In the genomic region with DNA sequence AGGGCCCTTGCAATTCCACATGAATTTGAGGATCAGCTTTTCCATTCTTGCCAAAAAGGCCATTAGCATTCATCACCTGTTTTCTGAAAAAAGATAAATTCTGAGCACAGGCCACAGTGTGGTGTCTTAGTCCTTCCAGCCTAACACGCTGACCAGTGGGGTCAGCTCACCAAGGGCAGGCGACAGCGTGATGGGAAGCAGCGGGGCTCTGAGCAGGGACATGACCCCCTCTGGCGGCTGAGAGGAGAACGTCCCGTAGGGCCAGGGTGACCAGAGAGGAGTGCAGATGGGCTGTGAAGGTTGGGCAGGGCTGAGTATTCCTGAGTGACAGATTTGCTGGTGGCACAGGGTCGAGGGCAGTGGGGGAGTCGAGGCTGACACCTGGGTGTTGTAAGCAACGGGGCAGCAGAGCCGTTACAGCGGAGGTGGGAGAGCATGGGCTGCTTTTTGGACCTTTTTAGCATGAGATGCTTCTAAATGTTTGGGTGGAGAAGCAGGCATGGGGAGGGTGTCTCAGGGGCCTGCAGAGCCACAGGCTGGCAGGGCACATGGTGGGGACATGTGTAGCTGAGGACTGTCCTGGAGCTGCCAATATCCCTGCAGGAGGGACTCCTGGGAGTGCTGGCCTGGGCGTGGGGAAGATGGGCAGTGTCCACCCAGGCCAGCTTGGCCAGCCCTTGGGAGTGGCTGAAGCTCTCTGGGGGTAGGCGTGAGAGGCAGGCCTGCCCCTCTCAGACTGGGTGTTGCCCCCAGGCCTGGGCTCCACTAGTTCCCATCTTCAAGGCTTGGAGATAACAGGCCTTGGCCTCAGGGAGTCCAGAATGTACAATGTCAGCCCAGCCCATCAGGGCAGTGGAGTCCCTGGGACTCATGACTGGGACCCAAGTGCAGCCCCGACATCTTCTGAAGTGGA, we compare ENCODE assay signal across 8 cellular contexts. TPM values are rescaled to one million over a fixed set of nuclear protein-coding genes. Genes with fewer than 3 reads are reported as not detected.
DNase-seq lines count a peak whose midpoint lies in the region; ATAC-seq and TF ChIP-seq lines count a peak whose summit lies in the region.

No MANE protein-coding gene starts in this region.

- CTCF ChIA-PET in SK-N-SH (lab: Yijun Ruan, JAX) = interaction anchor here (0.6 to 6.2 kb wide), 46 partner anchors 8 to 202 kb away, joined by 3 to 54 read pairs (median 4); partner anchors contain the start of genes CALML6, GABRD and NADK

- no peaks in the 10 kb centered on the region for H3K9me2 ChIP-seq in SK-N-SH

- H3K9ac ChIP-seq in SK-N-SH (no peak overlapping the region), parathyroid adenoma (no peak overlapping the region)

- TF ChIP-seq POLR2A in upper lobe of left lung (IDR thresholded peaks at IDR 0.05) = no peak

- H3K4me1 ChIP-seq in SK-N-SH (ENCODE audit: control insufficient read depth in 1 of 2, insufficient read depth in 2 of 2, low read depth in 1 of 2, low read length in 1 of 2) (peaks cover 0 to 20% of the 10 kb centered on the region in 2 experiments; a peak in 2 of 4 replicates), parathyroid adenoma (no peaks in the 10 kb centered on the region), upper lobe of left lung (peaks cover 10 to 26% (median 15%) of the 10 kb centered on the region in 4 donors)

- no peaks in the 10 kb centered on the region for H3K36me3 ChIP-seq in SK-N-SH (replicated peaks in 1 of 2; ENCODE audit: control insufficient read depth in 1 of 2, insufficient read depth in 2 of 2, low read length in 1 of 2)
- no peaks in the 10 kb centered on the region for H3K36me3 ChIP-seq in parathyroid adenoma (ENCODE audit: control insufficient read depth, insufficient read depth, low read length)
- no peaks in the 10 kb centered on the region for H3K36me3 ChIP-seq in upper lobe of left lung

- peak overlapping the region; percentile 27 to 36; a peak in 2 of 4 replicates for H3K27ac ChIP-seq in SK-N-SH (ENCODE audit: low read depth in 2 of 2, low read length in 1 of 2)
- peak overlapping the region; percentile 32 for H3K27ac ChIP-seq in parathyroid adenoma
- no peak overlapping the region for H3K27ac ChIP-seq in upper lobe of left lung

- ATAC-seq in upper lobe of left lung (ENCODE audit: low FRiP score in 2 of 2) (peak; percentile 82 to 88), GM18909 (IDR thresholded peaks at IDR 0.05; ENCODE audit: poor library complexity, unreplicated experiment) (no peak)

- TF ChIP-seq EP300 in SK-N-SH (IDR thresholded peaks at IDR 0.05; ENCODE audit: borderline replicate concordance in 1 of 2, low read depth in 1 of 2, low read length in 1 of 2) = no peak
- TF ChIP-seq EP300 in upper lobe of left lung (IDR thresholded peaks at IDR 0.05) = no peak

- H3K9me3 ChIP-seq in SK-N-SH = no peaks in the 10 kb centered on the region
- H3K9me3 ChIP-seq in parathyroid adenoma (ENCODE audit: control insufficient read depth, low read length) = no peaks in the 10 kb centered on the region
- no peaks in the 10 kb centered on the region for H3K9me3 ChIP-seq in upper lobe of left lung

- DNase-seq in DMS53 (lab: John Stamatoyannopoulos, UW) = peak; percentile 92
- peak; percentile 78 for DNase-seq in LoVo (ENCODE audit: low spot score)
- DNase-seq in SK-N-SH = peak; percentile 93
- peak; percentile 67 for DNase-seq in activated naive CD4-positive, alpha-beta T cell treated with anti-CD3 and anti-CD28 coated beads, Interleukin-2, amount 50 U/mL, for 16 hours
- DNase-seq in glomerular visceral epithelial cell (ENCODE audit: extremely low spot score) = peak; percentile 85
- peak; percentile 56 to 90 for DNase-seq in upper lobe of left lung

- H3K79me2 ChIP-seq in SK-N-SH (ENCODE audit: insufficient read depth) (peaks cover 6% of the 10 kb centered on the region), parathyroid adenoma (no peaks in the 10 kb centered on the region)

- H3K4me3 ChIP-seq in SK-N-SH (ENCODE audit: low read depth in 2 of 2, low read length in 1 of 2) = peak overlapping the region in 1 of 2 experiments; percentile 50; a peak in 1 of 4 replicates
- H3K4me3 ChIP-seq in parathyroid adenoma (ENCODE audit: low read depth, low read length) = no peak overlapping the region
- H3K4me3 ChIP-seq in upper lobe of left lung = no peak overlapping the region

- TF ChIP-seq RAD21 in SK-N-SH (IDR thresholded peaks at IDR 0.05; ENCODE audit: low read length) = peak; percentile 99

- WGBS in SK-N-SH (ENCODE audit: low lambda C conversion rate) = 16% methylated on average over 10 of the region's 15 CpGs
- WGBS in upper lobe of left lung, 2 donors = 17 to 18% methylated on average over 12 to 14 of the region's 15 CpGs

- no peaks in the 10 kb centered on the region for H4K20me1 ChIP-seq in SK-N-SH (ENCODE audit: insufficient read depth)

- no peaks in the 10 kb centered on the region for H3K27me3 ChIP-seq in SK-N-SH (ENCODE audit: insufficient read depth)
- H3K27me3 ChIP-seq in parathyroid adenoma (ENCODE audit: control insufficient read depth, insufficient read depth, low read length) = no peaks in the 10 kb centered on the region
- no peaks in the 10 kb centered on the region for H3K27me3 ChIP-seq in upper lobe of left lung

- peaks cover 10% of the 10 kb centered on the region for H3F3A ChIP-seq in SK-N-SH (replicated peaks; ENCODE audit: insufficient read depth)

- no peak overlapping the region for H3K4me2 ChIP-seq in SK-N-SH
- H3K4me2 ChIP-seq in parathyroid adenoma (ENCODE audit: low read length) = no peak overlapping the region

- POLR2A ChIA-PET in SK-N-SH (lab: Yijun Ruan, JAX) = interaction anchor here (0.6 to 1.0 kb wide), 2 partner anchors 8 to 48 kb away, joined by 3 read pairs; partner anchors contain the start of gene CALML6

- TF ChIP-seq CTCF in SK-N-SH (IDR thresholded peaks at IDR 0.05) = peak; percentile 79
- peak; percentile 83 for TF ChIP-seq CTCF in parathyroid adenoma (IDR thresholded peaks at IDR 0.05)
- TF ChIP-seq CTCF in upper lobe of left lung (IDR thresholded peaks at IDR 0.05) = peak; percentile 90 to 97 (median 93)

- H2AFZ ChIP-seq in SK-N-SH (ENCODE audit: low read depth) (0 out of 2 replicates have a peak overlapping the region, but pooled peaks have one; percentile 30), parathyroid adenoma (peak overlapping the region; percentile 34)

TF ChIP-seq in SK-N-SH, 30 proteins besides CTCF, POLR2A, EP300 and RAD21:
- TF ChIP-seq EZH2phosphoT487 (IDR thresholded peaks at IDR 0.05; ENCODE audit: borderline replicate concordance, low read depth) (no peak), CHD2 (IDR thresholded peaks at IDR 0.05; ENCODE audit: low read length, partially characterized antibody) (peak; percentile 57), RXRA (IDR thresholded peaks at IDR 0.05; ENCODE audit: borderline replicate concordance, low read depth) (no peak), JUND (IDR thresholded peaks at IDR 0.05) (no peak), RFX5 (IDR thresholded peaks at IDR 0.05; ENCODE audit: low read length) (no peak), GATA2 (CRISPR knock-in tag; IDR thresholded peaks at IDR 0.05) (0 out of 2 replicates have a peak, but pooled peaks have one; percentile 14), SIN3A (IDR thresholded peaks at IDR 0.05; ENCODE audit: borderline replicate concordance, low read depth, low read length) (0 out of 2 replicates have a peak, but pooled peaks have one; percentile 22), MXI1 (IDR thresholded peaks at IDR 0.05; ENCODE audit: low read depth, low read length) (peak; percentile 90; the same call in 1 of the 2 replicates), SMC3 (IDR thresholded peaks at IDR 0.05; ENCODE audit: low read depth, low read length) (peak; percentile 91), MAX (IDR thresholded peaks at IDR 0.05; ENCODE audit: low read depth) (peak; percentile 24; the same call in 1 of the 2 replicates)

RNA-seq across cellular contexts. Expression of gene CALML6, which starts 8.6 kb away (rescaled TPM):
- polyA plus RNA-seq in SK-N-SH (2012; rRNA removed) = 0.87 and 1.3 TPM in 2 replicates
- 0.03 TPM in 2 replicates for polyA plus RNA-seq in SK-N-SH (2012; cell fraction: cytosol; rRNA removed)
- polyA plus RNA-seq in SK-N-SH (2012; cell fraction: nucleus; rRNA removed) = 8.0 and 11.4 TPM in 2 replicates
- under 1 TPM in 3 of 6 donors, not detected in 3; 0.37 to 0.57 (median 0.39) TPM for total RNA-seq in upper lobe of left lung

RNA-seq across cellular contexts. Expression of gene TMEM52, which starts 12.6 kb away (rescaled TPM):
- 3.8 and 4.8 TPM in 2 replicates for polyA plus RNA-seq in SK-N-SH (2012; rRNA removed)
- 1.7 and 2.8 TPM in 2 replicates for polyA plus RNA-seq in SK-N-SH (2012; cell fraction: cytosol; rRNA removed)
- 8.9 and 11.6 TPM in 2 replicates for polyA plus RNA-seq in SK-N-SH (2012; cell fraction: nucleus; rRNA removed)
- 1 to 10 TPM in 4 of 6 donors, under 1 TPM in 1, not detected in 1; 0.59 to 3.8 (median 2.7) TPM for total RNA-seq in upper lobe of left lung

RNA-seq across cellular contexts. Expression of gene GNB1, which starts 15.6 kb away (rescaled TPM):
- 355 and 364 TPM in 2 replicates for polyA plus RNA-seq in SK-N-SH (2012; rRNA removed)
- polyA plus RNA-seq in SK-N-SH (2012; cell fraction: cytosol; rRNA removed) = 284 and 376 TPM in 2 replicates
- 202 and 299 TPM in 2 replicates for polyA plus RNA-seq in SK-N-SH (2012; cell fraction: nucleus; rRNA removed)
- 100 to 1,000 TPM; 126 to 386 (median 173) TPM for total RNA-seq in upper lobe of left lung

Comparison
In these comparisons a context has a peak if more than half of its experiments do, and no peak if none do; other contexts are left out.
1. H3K27ac ChIP-seq: peak in SK-N-SH (2 of 2) and parathyroid adenoma (single experiment); none in upper lobe of left lung (0 of 4).
2. Peak in every context shown above with its lines, with median percentiles within 50 percentile points of each other: DNase-seq and CTCF ChIP-seq.